24 cellular contexts compared by ENCODE assay signal in the genomic region with DNA sequence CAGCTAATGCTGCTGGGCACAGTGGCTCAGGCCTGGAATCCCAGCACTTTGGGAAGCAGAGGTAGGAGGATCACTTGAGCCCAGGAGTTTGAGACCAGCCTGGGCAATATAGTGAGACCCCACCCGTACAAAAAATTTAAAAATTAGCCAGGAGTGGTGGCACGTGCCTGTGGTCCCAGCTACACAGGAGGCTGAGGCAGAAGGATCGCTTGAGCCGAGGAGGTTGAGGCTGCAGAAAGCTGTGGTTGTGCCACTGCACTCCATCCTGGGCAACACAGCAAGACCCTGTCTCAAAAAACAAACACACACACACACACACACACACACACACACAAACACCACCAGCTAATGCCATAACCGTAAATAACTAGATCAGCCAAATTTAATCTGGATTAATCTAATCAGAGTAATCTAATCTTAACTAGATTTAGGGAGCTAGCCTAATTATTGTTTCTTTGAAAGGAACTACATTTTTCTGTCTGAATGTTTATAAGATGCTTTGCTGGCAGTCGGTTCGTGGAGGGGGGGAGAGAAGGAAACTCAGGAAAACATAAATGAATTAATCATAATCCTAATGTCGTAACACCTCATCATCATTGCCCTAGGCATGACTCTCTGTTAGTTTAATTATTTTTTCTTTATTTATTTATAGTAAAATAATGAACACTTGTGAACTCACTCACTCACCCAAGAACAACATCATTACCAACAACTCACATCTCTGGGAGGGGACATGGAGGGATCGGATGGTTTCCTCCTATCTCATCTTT. TPM values are rescaled to one million over a fixed set of nuclear protein-coding genes. Genes with fewer than 3 reads are reported as not detected.
A peak's percentile ranks its signal among the peaks of the same experiment; 100 is the strongest.
DNase-seq lines count a peak whose midpoint lies in the region; ATAC-seq, FAIRE-seq and TF ChIP-seq lines count a peak whose summit lies in the region.
"Had no signal": no experiment of that assay in that cellular context is flagged by ENCODE, and none has a peak within 500 bp of the region (broad histone marks: within the 10 kb centered on the region; RNA-seq: fewer than 3 reads in every experiment).

No MANE protein-coding gene starts in this region.

- POLR2A ChIA-PET in HepG2 (lab: Yijun Ruan, JAX) = no interaction called here

- H2AFZ ChIP-seq in HepG2 (ENCODE audit: low read length) = no peak overlapping the region

- intact Hi-C loops in HepG2 (cut with micrococcal nuclease; ENCODE audit: unreplicated experiment) (loop anchor here (5.0 kb wide), 1 partner anchor 1175 kb away; no protein-coding TSS in a partner anchor), right lobe of liver (cut with DNase I) (no loop called here)

- H4K20me1 ChIP-seq in HepG2 (ENCODE audit: insufficient read depth, low read length) = no peaks in the 10 kb centered on the region

- TF ChIP-seq POLR2A in HepG2 (IDR thresholded peaks at IDR 0.05; ENCODE audit: insufficient read depth in 1 of 2, low read depth in 2 of 2, low read length in 2 of 2) (no peak), right lobe of liver (IDR thresholded peaks at IDR 0.05) (no peak), GM12892 (IDR thresholded peaks at IDR 0.05; ENCODE audit: low read depth, low read length) (no peak), GM12891 (IDR thresholded peaks at IDR 0.05; ENCODE audit: low read depth, low read length) (no peak)

- H3K36me3 ChIP-seq in HepG2 (replicated peaks in 1 of 2; ENCODE audit: control insufficient read depth in 1 of 2, insufficient read depth in 2 of 2, low read length in 2 of 2) = no peaks in the 10 kb centered on the region
- H3K36me3 ChIP-seq in right lobe of liver = no peaks in the 10 kb centered on the region
- no peaks in the 10 kb centered on the region for H3K36me3 ChIP-seq in SJSA1
- H3K36me3 ChIP-seq: BE2C, HAP-1 had no signal

- H3K4me1 ChIP-seq in HepG2 (ENCODE audit: insufficient read depth, low read length) = peaks cover 33% of the 10 kb centered on the region
- peaks cover 0 to 4% (median 0%) of the 10 kb centered on the region in 4 donors for H3K4me1 ChIP-seq in right lobe of liver
- peaks cover 20% of the 10 kb centered on the region for H3K4me1 ChIP-seq in SJSA1 (replicated peaks)

- in situ Hi-C loops in HepG2 (cut with HindIII; ENCODE audit: extremely low pct_ligation_motif_present, low pct_unique_long_range_greater_than_20kb) = loop anchor here (10.0 kb wide), 1 partner anchor 158 kb away; no protein-coding TSS in a partner anchor

- no peak overlapping the region for H3K27ac ChIP-seq in HepG2 (ENCODE audit: extremely low read length, insufficient read depth, low read length)
- no peak overlapping the region for H3K27ac ChIP-seq in right lobe of liver
- peak overlapping the region; percentile 2; the same call in 1 of the 2 replicates for H3K27ac ChIP-seq in SJSA1
- H3K27ac ChIP-seq: HL-60 had no signal

- no peak for TF ChIP-seq RAD21 in HepG2 (CRISPR knock-in tag; IDR thresholded peaks at IDR 0.05)

- no peaks in the 10 kb centered on the region for H3K9me3 ChIP-seq in HepG2 (ENCODE audit: low read length)
- H3K9me3 ChIP-seq in right lobe of liver = no peaks in the 10 kb centered on the region
- H3K9me3 ChIP-seq in SJSA1 (replicated peaks) = no peaks in the 10 kb centered on the region
- H3K9me3 ChIP-seq: BE2C, HAP-1 had no signal

- H3K79me2 ChIP-seq in HepG2 (ENCODE audit: insufficient read depth, low read length) = no peaks in the 10 kb centered on the region

- no peak overlapping the region for H3K4me2 ChIP-seq in HepG2 (ENCODE audit: low read depth, low read length)

- peaks cover 0 to 8% of the 10 kb centered on the region in 2 experiments; a peak in 2 of 5 replicates for H3K27me3 ChIP-seq in HepG2 (ENCODE audit: control insufficient read depth in 1 of 2, insufficient read depth in 2 of 2, low read length in 2 of 2)
- H3K27me3 ChIP-seq in right lobe of liver = no peaks in the 10 kb centered on the region
- H3K27me3 ChIP-seq in SJSA1 (replicated peaks) = no peaks in the 10 kb centered on the region
- H3K27me3 ChIP-seq: BE2C had no signal

- CTCF ChIA-PET in HepG2 (lab: Yijun Ruan, JAX; ENCODE audit: low intra/inter-chr PET ratio, low total read pairs) = no interaction called here

- BruUV-seq in HepG2 (replicated peaks; lab: Mats Ljungman, UMichigan) = no TSS peak

- TF ChIP-seq EP300 in HepG2 (IDR thresholded peaks at IDR 0.05; ENCODE audit: low read depth in 2 of 2, low read length in 2 of 2) (no peak), HepG2 (CRISPR knock-in tag; IDR thresholded peaks at IDR 0.05; ENCODE audit: borderline replicate concordance) (no peak)

- 65% methylated on average over 9 of the region's 9 CpGs for WGBS in HepG2 (ENCODE audit: low lambda C conversion rate)
- WGBS in right lobe of liver (ENCODE audit: insufficient coverage, low coverage, low lambda C conversion rate, missing lambda C conversion rate) = 63% methylated on average over 6 of the region's 9 CpGs

- FAIRE-seq in HepG2 (lab: Jason Lieb, UNC) (no peak), GM12892 (lab: Jason Lieb, UNC) (no peak), GM12891 (lab: Jason Lieb, UNC) (no peak)
- FAIRE-seq: GM19239 had no signal

- DNase-seq in HepG2 (ENCODE audit: low spot score) = no peak
- no peak for DNase-seq in right lobe of liver
- DNase-seq in SJSA1 (ENCODE audit: low read depth in 1 of 2, low spot score in 2 of 2) = no peak
- DNase-seq in fibroblast of villous mesenchyme (ENCODE audit: low read depth) = peak; percentile 41
- no peak for DNase-seq in GM12892 (ENCODE audit: insufficient read length)
- DNase-seq in occipital lobe (lab: John Stamatoyannopoulos, UW) = no peak
- DNase-seq in foreskin fibroblast = no peak
- no peak for DNase-seq in GM12891 (ENCODE audit: insufficient read length, low spot score)
- DNase-seq: 8988T; BE2C; CD4-positive, CD25-positive, alpha-beta regulatory T cell; DMS53; IMR-90; Kasumi-1; NCI-H1105; NCI-H1694; NCI-H2081 treated with DMSO at 0.1 percent for 48 hours; NCI-H446 treated with DMSO at 0.1 percent for 48 hours; NCI-H69; OCI-M1; SIG-M5 had no signal

- ATAC-seq in HepG2 (no peak), right lobe of liver (no peak)

- no peak overlapping the region for H3K4me3 ChIP-seq in HepG2 (replicated peaks in 1 of 3; ENCODE audit: insufficient read depth in 1 of 3, low read depth in 2 of 3, low read length in 3 of 3)
- no peak overlapping the region for H3K4me3 ChIP-seq in right lobe of liver
- no peak overlapping the region for H3K4me3 ChIP-seq in SJSA1
- no peak overlapping the region for H3K4me3 ChIP-seq in fibroblast of villous mesenchyme (ENCODE audit: low read depth, low read length)
- H3K4me3 ChIP-seq in foreskin fibroblast (ENCODE audit: low read depth in 1 of 2, low read length in 2 of 2) = no peak overlapping the region
- H3K4me3 ChIP-seq: HAP-1 had no signal

- no peak overlapping the region for H3K9ac ChIP-seq in HepG2 (ENCODE audit: insufficient read depth, low read depth, low read length)

- TF ChIP-seq CTCF in HepG2 (CRISPR knock-in tag; IDR thresholded peaks at IDR 0.05) (no peak), right lobe of liver (IDR thresholded peaks at IDR 0.05) (no peak), fibroblast of villous mesenchyme (IDR thresholded peaks at IDR 0.05; ENCODE audit: insufficient read depth, low read depth, low read length) (no peak), foreskin fibroblast (IDR thresholded peaks at IDR 0.05; ENCODE audit: low read depth, low read length) (no peak)

TF ChIP-seq in HepG2, 621 proteins besides CTCF, POLR2A, EP300 and RAD21:
- TF ChIP-seq ZNF121 (CRISPR knock-in tag; IDR thresholded peaks at IDR 0.05) = peak; percentile 89
- no peak for TF ChIP-seq ZFP41 (CRISPR knock-in tag; IDR thresholded peaks at IDR 0.05; ENCODE audit: borderline replicate concordance)

TF ChIP-seq in GM12891, 5 proteins besides CTCF, POLR2A, EP300 and RAD21:
- TF ChIP-seq SPI1 (IDR thresholded peaks at IDR 0.05; ENCODE audit: low read depth, low read length) (no peak), POLR2AphosphoS5 (IDR thresholded peaks at IDR 0.05; ENCODE audit: low read depth, low read length) (no peak), TAF1 (IDR thresholded peaks at IDR 0.05; ENCODE audit: low read depth, low read length) (no peak), POU2F2 (IDR thresholded peaks at IDR 0.05; ENCODE audit: low read depth, low read length) (no peak), PAX5 (IDR thresholded peaks at IDR 0.05; ENCODE audit: insufficient read depth, low read length, severe bottlenecking) (no peak)

RNA-seq across cellular contexts. Expression of a gene that starts 12.5 kb away (rescaled TPM):
- total RNA-seq in HepG2 (2016; rRNA removed; fragmentation: Illumina TruSeq; extraction: Trizol) (37.1 and 45.0 TPM in 2 replicates), right lobe of liver (10 to 100 TPM; 16.0 to 24.8 (median 20.1) TPM), fibroblast of villous mesenchyme (21.3 and 31.1 TPM in 2 replicates), occipital lobe (47.6 TPM)
- 5.3 and 7.1 TPM in 2 replicates for total RNA-seq in HepG2 (2016; cell fraction: cytosol; rRNA removed; fragmentation: Illumina TruSeq; extraction: Trizol; ENCODE audit: low read depth)
- 37.1 and 40.4 TPM in 2 replicates for total RNA-seq in HepG2 (2016; cell fraction: insoluble cytoplasmic fraction; rRNA removed; fragmentation: Illumina TruSeq; extraction: Trizol)
- 16.1 and 20.2 TPM in 2 replicates for total RNA-seq in HepG2 (2016; cell fraction: membrane; rRNA removed; fragmentation: Illumina TruSeq; extraction: Trizol)
- total RNA-seq in HepG2 (2016; cell fraction: nucleus; rRNA removed; fragmentation: Illumina TruSeq; extraction: Trizol) = 100 TPM in 2 replicates
- 54.6 and 70.9 TPM in 2 replicates for polyA plus RNA-seq in HepG2 (2011; rRNA removed)
- 20.1 and 29.0 TPM in 2 replicates for polyA plus RNA-seq in HepG2 (2011; cell fraction: cytosol; rRNA removed)
- 53.4 and 70.4 TPM in 2 replicates for polyA plus RNA-seq in HepG2 (2011; cell fraction: nucleus; rRNA removed)
- polyA plus RNA-seq in HepG2 (2012) = 46.6 and 50.5 TPM in 2 replicates
- polyA plus RNA-seq in HepG2 (2016; cell fraction: cytosol; fragmentation: Illumina TruSeq; extraction: Trizol; ENCODE audit: low read depth) = 4.2 and 4.3 TPM in 2 replicates
- 48.3 and 54.3 TPM in 2 replicates for polyA plus RNA-seq in HepG2 (2016; cell fraction: insoluble cytoplasmic fraction; fragmentation: Illumina TruSeq; extraction: Trizol; ENCODE audit: low read depth)
- polyA plus RNA-seq in HepG2 (2016; cell fraction: membrane; fragmentation: Illumina TruSeq; extraction: Trizol; ENCODE audit: low read depth) = 11.1 and 13.9 TPM in 2 replicates
- 129 and 135 TPM in 2 replicates for polyA plus RNA-seq in HepG2 (2016; cell fraction: nucleus; fragmentation: Illumina TruSeq; extraction: Trizol; ENCODE audit: insufficient read depth, low read depth)
- 37.4 and 45.1 TPM in 2 replicates for polyA minus RNA-seq in HepG2 (2011; rRNA and poly(A)+ RNA removed; ENCODE audit: low replicate concordance)
- 20.8 and 30.1 TPM in 2 replicates for polyA minus RNA-seq in HepG2 (2011; cell fraction: cytosol; rRNA and poly(A)+ RNA removed)
- 289 and 299 TPM in 2 replicates for polyA minus RNA-seq in HepG2 (2011; cell fraction: nucleus; rRNA and poly(A)+ RNA removed)
- total RNA-seq in SJSA1 (2014; rRNA removed; shearing (Covaris generic)) = 23.6 and 34.9 TPM in 2 replicates
- 43.9 TPM for polyA plus RNA-seq in GM12892 (2012; ENCODE audit: missing spikeins)
- 48.2 TPM for polyA plus RNA-seq in GM12891 (2012; ENCODE audit: low read depth, missing spikeins)
